ENCODE assay signal across 33 cellular contexts in the genomic region with DNA sequence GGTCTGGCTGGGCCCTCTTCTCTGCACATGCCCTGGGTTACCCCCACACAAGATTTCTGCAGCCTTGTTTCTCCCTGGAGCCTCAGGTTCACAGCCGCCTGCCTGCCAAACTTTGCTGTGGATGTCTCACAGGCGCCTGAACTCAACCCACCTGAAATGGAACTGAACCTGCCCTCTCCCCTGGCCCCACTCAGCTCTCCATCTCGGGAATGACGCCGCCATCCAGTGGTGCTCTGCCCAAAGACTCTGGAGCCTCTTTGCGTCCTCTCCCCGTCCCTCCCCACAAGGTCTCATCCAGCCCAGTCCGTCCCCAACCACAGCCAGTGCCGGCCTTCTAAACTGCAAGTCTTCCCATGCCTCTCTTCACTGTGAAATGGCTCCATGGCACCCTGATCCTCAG. TPM values are rescaled to one million over a fixed set of nuclear protein-coding genes. Genes with fewer than 3 reads are reported as not detected.
"Had no signal": no experiment of that assay in that cellular context is flagged by ENCODE, and none has a peak within 500 bp of the region (broad histone marks: within the 10 kb centered on the region; RNA-seq: fewer than 3 reads in every experiment).

No MANE protein-coding gene starts in this region.

- H3K27ac ChIP-seq: colonic mucosa, epithelial cell of prostate, esophagus squamous epithelium, gastrocnemius medialis, heart right ventricle, left lung, lower lobe of right lung had no signal

- H3K4me3 ChIP-seq: colonic mucosa, esophagus squamous epithelium, gastrocnemius medialis, heart right ventricle, left lung, lower lobe of right lung, mucosa of descending colon had no signal

- H3K27ac Mint-ChIP-seq: dendritic cell treated with granulocyte-macrophage colony-stimulating factor and Interleukin-4, amounts not matched to agents 40 ng/mL and 50 ng/mL, for 4 days; effector memory CD8-positive, alpha-beta T cell; endodermal cell; immature natural killer cell; mesothelial cell of epicardium had no signal

- H3K9me3 Mint-ChIP-seq: dendritic cell treated with granulocyte-macrophage colony-stimulating factor and Interleukin-4, amounts not matched to agents 40 ng/mL and 50 ng/mL, for 4 days; effector memory CD8-positive, alpha-beta T cell; endodermal cell; immature natural killer cell; mesothelial cell of epicardium; naive B cell had no signal

- H3K36me3 ChIP-seq: colonic mucosa, lower lobe of right lung had no signal

- H3K4me3 Mint-ChIP-seq: dendritic cell treated with granulocyte-macrophage colony-stimulating factor and Interleukin-4, amounts not matched to agents 40 ng/mL and 50 ng/mL, for 4 days; effector memory CD8-positive, alpha-beta T cell; endodermal cell; immature natural killer cell; mesothelial cell of epicardium; naive B cell had no signal

- H3K27me3 ChIP-seq: colonic mucosa, esophagus squamous epithelium, gastrocnemius medialis, heart right ventricle, left lung had no signal

- ATAC-seq: effector memory CD8-positive, alpha-beta T cell; esophagus mucosa; gastrocnemius medialis; heart right ventricle; left lung; left ventricle myocardium superior; lower lobe of right lung; mucosa of descending colon had no signal

- H3K27me3 Mint-ChIP-seq: dendritic cell treated with granulocyte-macrophage colony-stimulating factor and Interleukin-4, amounts not matched to agents 40 ng/mL and 50 ng/mL, for 4 days; effector memory CD8-positive, alpha-beta T cell; naive B cell had no signal

- H3K36me3 Mint-ChIP-seq: mesothelial cell of epicardium had no signal

- H3K4me1 Mint-ChIP-seq: immature natural killer cell had no signal

- H3K4me1 ChIP-seq: colonic mucosa, esophagus squamous epithelium, gastrocnemius medialis, heart right ventricle, left lung, lower lobe of right lung had no signal

- DNase-seq: colonic mucosa; cortex of kidney; effector CD8-positive, alpha-beta T cell; effector memory CD8-positive, alpha-beta T cell; endodermal cell; erythroblast; esophagus squamous epithelium; foreskin fibroblast; foreskin melanocyte; gastrocnemius medialis; glutamatergic neuron; head of caudate nucleus; heart right ventricle; hypothalamus; immature natural killer cell; islet precursor cell; kidney; kidney glomerular epithelial cell; left ventricle myocardium superior; lower lobe of right lung; mesenchymal stem cell; mucosa of descending colon; naive B cell had no signal

- H3K9me3 ChIP-seq: colonic mucosa, esophagus squamous epithelium, gastrocnemius medialis, heart right ventricle, left lung, lower lobe of right lung, mucosa of descending colon had no signal

RNA-seq across cellular contexts. Expression of a gene that starts 29.1 kb away (rescaled TPM):
- total RNA-seq: dermis microvascular lymphatic vessel endothelial cell, esophagus mucosa, gastrocnemius medialis, glomerular endothelial cell, heart right ventricle, left lung, left ventricle myocardium superior, lower lobe of right lung, lung microvascular endothelial cell, mesenteric fat pad, mesothelial cell of epicardium, myocyte had no signal
- polyA plus RNA-seq: immature natural killer cell had no signal
